In genomic region chr11:34755671-34756070, GRCh38 we compare ENCODE assay signal across 20 cellular contexts.
DNase-seq lines count a peak whose midpoint lies in the region; ATAC-seq and TF ChIP-seq lines count a peak whose summit lies in the region.
"Had no signal": no experiment of that assay in that cellular context is flagged by ENCODE, and none has a peak within 500 bp of the region (broad histone marks: within the 10 kb centered on the region; RNA-seq: fewer than 3 reads in every experiment).

No MANE protein-coding gene starts in this region.

- H3K4me3 ChIP-seq in transverse colon: no peak overlapping the region
- H3K4me3 ChIP-seq: BLaER1, GM23338, SK-N-MC had no signal

- DNase-seq in KBM-7: peak; percentile 92
- peak; percentile 31 for DNase-seq in UCSD-AML1 (lab: John Stamatoyannopoulos, UW; ENCODE audit: unreplicated experiment)
- peak; percentile 60 for DNase-seq in foreskin melanocyte
- no peak for DNase-seq in transverse colon
- no peak for DNase-seq in medulla oblongata (ENCODE audit: extremely low spot score)
- no peak for DNase-seq in stimulated activated naive CD8-positive, alpha-beta T cell treated with anti-CD3 and anti-CD28 coated beads, Interleukin-15, Interleukin-2, amounts not matched to agents 100 U/mL and 50 U/mL, for 24 hours
- DNase-seq: CD4-positive, alpha-beta T cell; DND-41; HCEC 1CT; MV-4-11; NCI-H1105 treated with DMSO at 0.1 percent for 48 hours; NCI-H2029 treated with DMSO at 0.1 percent for 48 hours; NCI-H345; NCI-H524; OCI-M1; SHP77 had no signal

- H3K36me3 ChIP-seq in transverse colon: no peaks in the 10 kb centered on the region
- H3K36me3 ChIP-seq: BLaER1 had no signal

- in situ Hi-C loops in KBM-7 (cut with MboI; ENCODE audit: low pct_unique_long_range_greater_than_20kb, low sequenced_read_pairs): no loop called here
- in situ Hi-C loops in transverse colon (cut with MboI; ENCODE audit: low pct_ligation_motif_present in 1 of 4, low pct_unique_long_range_greater_than_20kb in 1 of 4, low sequenced_read_pairs in 3 of 4): no loop called here

- intact Hi-C loops in transverse colon (cut with DNase I; ENCODE audit: low total_unique reads): no loop called here

- TF ChIP-seq EP300 in transverse colon (IDR thresholded peaks at IDR 0.05; ENCODE audit: low read depth): no peak

- WGBS in transverse colon (ENCODE audit: low coverage in 1 of 2), 2 donors: 74 to 91% methylated on average over 6 to 7 of the region's 7 CpGs

- TF ChIP-seq POLR2A in transverse colon (IDR thresholded peaks at IDR 0.05): no peak

- peak overlapping the region in 3 of 4 donors; percentile 56 to 84 (median 74) for H3K27ac ChIP-seq in transverse colon
- H3K27ac ChIP-seq: BLaER1, SK-N-MC had no signal

- no peaks in the 10 kb centered on the region for H3K27me3 ChIP-seq in transverse colon
- H3K27me3 ChIP-seq: BLaER1 had no signal

- peaks cover 7 to 27% (median 11%) of the 10 kb centered on the region in 4 donors for H3K4me1 ChIP-seq in transverse colon
- H3K4me1 ChIP-seq: BLaER1 had no signal

- no peak for TF ChIP-seq CTCF in transverse colon (IDR thresholded peaks at IDR 0.05)

- H3K9me3 ChIP-seq in transverse colon: no peaks in the 10 kb centered on the region
- H3K9me3 ChIP-seq: BLaER1 had no signal

- no peak for ATAC-seq in HG02840 (IDR thresholded peaks at IDR 0.05; ENCODE audit: low FRiP score, unreplicated experiment)
- ATAC-seq in stimulated activated naive CD8-positive, alpha-beta T cell treated with anti-CD3 and anti-CD28 coated beads, Interleukin-15, Interleukin-2, amounts not matched to agents 100 U/mL and 50 U/mL, for 24 hours: no peak
- ATAC-seq: GM23338 had no signal

Comparison
In these comparisons a context has a peak if more than half of its experiments do, and no peak if none do; other contexts are left out.
1. DNase-seq: peak in KBM-7 (single experiment), UCSD-AML1 (single experiment) and foreskin melanocyte (single experiment); none in transverse colon (single experiment), medulla oblongata (single experiment) and stimulated activated naive CD8-positive, alpha-beta T cell treated with anti-CD3 and anti-CD28 coated beads, Interleukin-15, Interleukin-2, amounts not matched to agents 100 U/mL and 50 U/mL, for 24 hours (single experiment).